ENCODE assay signal across 22 cellular contexts in genomic region chr6:158402184-158402583, GRCh38.
"Had no signal": no experiment of that assay in that cellular context is flagged by ENCODE, and none has a peak within 500 bp of the region (broad histone marks: within the 10 kb centered on the region; RNA-seq: fewer than 3 reads in every experiment).

No MANE protein-coding gene starts in this region.

- H2AFZ ChIP-seq: hepatocyte, parathyroid adenoma had no signal

- H3K4me3 ChIP-seq: hepatocyte, left ventricle myocardium inferior, lower lobe of right lung, psoas muscle, stomach, suprapubic skin, thyroid gland, upper lobe of left lung, uterus had no signal

- DNase-seq: cortex of kidney; endodermal cell; foreskin melanocyte; kidney; left cardiac atrium; left ventricle myocardium inferior; lower lobe of right lung; midbrain; naive B cell; occipital lobe; psoas muscle; retina; small intestine; stimulated activated CD4-positive, alpha-beta T cell treated with anti-CD3 and anti-CD28 coated beads, Interleukin-12 subunit alpha, Interleukin-12 subunit beta, amount 100 ng/mL, for 4 hours; stimulated activated naive CD4-positive, alpha-beta T cell; stomach; thyroid gland; upper lobe of left lung; uterus had no signal

- H3K4me1 ChIP-seq: uterus had no signal

- H3K27me3 ChIP-seq: hepatocyte, stomach, suprapubic skin, thyroid gland, upper lobe of left lung, uterus had no signal

- H3K9ac ChIP-seq: parathyroid adenoma had no signal

- H3K4me2 ChIP-seq: hepatocyte had no signal

- H3K9me3 ChIP-seq: left ventricle myocardium inferior, lower lobe of right lung, psoas muscle, stomach, suprapubic skin, thyroid gland, upper lobe of left lung, uterus had no signal

- H3K27ac ChIP-seq: hepatocyte, left ventricle myocardium inferior, lower lobe of right lung, parathyroid adenoma, psoas muscle, stomach, suprapubic skin, thyroid gland, upper lobe of left lung, uterus had no signal

- H3K36me3 ChIP-seq: left ventricle myocardium inferior, lower lobe of right lung, stomach, suprapubic skin, thyroid gland, upper lobe of left lung, uterus had no signal
